In the genomic region with DNA sequence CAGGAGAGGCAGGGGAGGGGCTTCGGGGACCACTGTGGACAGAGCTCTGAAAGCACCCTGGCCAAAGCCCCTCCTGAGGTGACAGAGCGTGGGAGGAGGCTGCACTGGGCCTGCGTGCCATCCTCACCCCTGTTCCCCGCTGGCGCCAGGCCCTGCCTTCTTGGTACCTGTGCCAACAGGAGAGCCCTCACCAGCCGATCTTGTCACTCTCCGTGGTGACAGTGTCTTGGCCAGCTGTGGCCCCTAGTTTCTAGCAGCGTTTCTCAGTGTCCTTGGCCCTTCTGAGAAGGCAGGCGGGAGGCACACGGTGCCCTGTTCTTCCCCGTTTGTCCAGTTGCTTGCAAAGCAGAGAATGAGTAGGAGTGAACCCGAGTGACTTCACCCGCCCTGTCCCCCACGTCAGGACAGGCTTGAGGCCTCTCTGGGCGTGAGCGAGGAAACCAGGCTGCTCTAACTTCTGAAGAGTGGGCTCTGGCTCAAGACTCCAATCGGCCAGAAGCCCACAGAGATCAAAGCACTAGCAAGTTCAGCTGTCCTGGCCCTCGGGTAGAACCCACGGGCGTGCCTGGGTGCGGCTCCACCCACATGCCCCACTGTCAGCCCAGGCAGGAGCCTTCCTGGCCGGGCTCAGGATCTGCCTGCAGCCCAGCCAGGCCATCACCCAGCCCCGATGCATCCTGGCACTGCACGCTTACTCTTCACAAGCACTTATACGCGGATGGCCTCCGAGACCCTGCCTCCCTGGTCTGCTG, we compare ENCODE assay signal across 1 cellular context.
TF ChIP-seq lines count a peak whose summit lies in the region.

No MANE protein-coding gene starts in this region.

TF ChIP-seq in SK-N-SH treated with all-trans-retinoic acid at 6 μM for 48 hours, 23 proteins besides CTCF, POLR2A, EP300 and RAD21 (continued from another document):
- TF ChIP-seq CREB5 (CRISPR knock-in tag; IDR thresholded peaks at IDR 0.05; ENCODE audit: low read depth) (no peak), ISL1 (CRISPR knock-in tag; IDR thresholded peaks at IDR 0.05) (no peak), ZFP3 (CRISPR knock-in tag; IDR thresholded peaks at IDR 0.05) (no peak), POU6F1 (CRISPR knock-in tag; IDR thresholded peaks at IDR 0.05; ENCODE audit: borderline replicate concordance, low read depth) (no peak), ZFP30 (CRISPR knock-in tag; IDR thresholded peaks at IDR 0.05) (no peak), ZNF8 (CRISPR knock-in tag; IDR thresholded peaks at IDR 0.05) (no peak), TSHZ2 (CRISPR knock-in tag; IDR thresholded peaks at IDR 0.05) (no peak), TOX (CRISPR knock-in tag; IDR thresholded peaks at IDR 0.05; ENCODE audit: borderline replicate concordance) (no peak)
